Comparison of ENCODE assay signal across 21 cellular contexts in the genomic region with DNA sequence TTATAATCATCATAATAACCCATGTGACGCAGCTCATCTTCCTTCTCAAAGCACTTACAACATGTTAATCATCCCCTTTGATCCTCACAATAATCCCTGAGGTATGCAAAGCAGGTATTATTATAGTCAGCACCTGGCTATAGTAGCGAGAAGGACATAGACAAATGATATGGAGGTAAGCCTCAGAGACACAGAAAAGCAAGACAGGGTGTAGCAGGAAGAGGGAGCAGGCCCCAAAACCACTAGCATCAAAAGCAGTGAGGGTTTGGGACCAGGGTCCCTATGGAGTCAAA.
"Had no signal": no experiment of that assay in that cellular context is flagged by ENCODE, and none has a peak within 500 bp of the region (broad histone marks: within the 10 kb centered on the region; RNA-seq: fewer than 3 reads in every experiment).

No MANE protein-coding gene starts in this region.

- DNase-seq: activated CD4-positive, alpha-beta memory T cell treated with anti-CD3 and anti-CD28 coated beads, Interleukin-2, amount 10 ng/mL, durations not matched to agents 7 days and 5 days; activated CD4-positive, alpha-beta T cell treated with anti-CD3 and anti-CD28 coated beads, Interleukin-2, amount 10 ng/mL, durations not matched to agents 24 days and 14 days; activated CD8-positive, alpha-beta memory T cell treated with anti-CD3 and anti-CD28 coated beads, Interleukin-2, amount 10 ng/mL, durations not matched to agents 7 days and 5 days; activated gamma-delta T cell; activated naive CD4-positive, alpha-beta T cell treated with anti-CD3 and anti-CD28 coated beads, Interleukin-2, amount 50 U/mL, for 16 hours; activated naive CD8-positive, alpha-beta T cell treated with anti-CD3 and anti-CD28 coated beads, Interleukin-2, amount 50 U/mL, for 24 hours; activated T-cell treated with anti-CD3 and anti-CD28 coated beads for 4 hours; anterior cingulate cortex; effector CD4-positive, alpha-beta T cell; erythroblast; nucleus accumbens; stimulated activated CD4-positive, alpha-beta T cell treated with anti-CD3 and anti-CD28 coated beads, Interleukin-2, amount 100 ng/mL, for 48 hours; stimulated activated naive CD4-positive, alpha-beta T cell; upper lobe of left lung had no signal

- H3K27me3 Mint-ChIP-seq: activated CD4-positive, alpha-beta T cell treated with anti-CD3 and anti-CD28 coated beads, Interleukin-2, amount 10 ng/mL, durations not matched to agents 24 days and 14 days; activated naive CD8-positive, alpha-beta T cell treated with anti-CD3 and anti-CD28 coated beads, Interleukin-2, amount 50 U/mL, for 24 hours; natural killer cell treated with Interleukin-12 subunit alpha and Interleukin-12 subunit beta and Interleukin-15 and Interleukin-18, amount 100 ng/mL, for 72 hours had no signal

- FAIRE-seq: islet of Langerhans had no signal

- H3K36me3 Mint-ChIP-seq: activated CD8-positive, alpha-beta memory T cell treated with anti-CD3 and anti-CD28 coated beads, Interleukin-2, amount 10 ng/mL, durations not matched to agents 7 days and 5 days; memory B cell; natural killer cell treated with Interleukin-12 subunit alpha and Interleukin-12 subunit beta and Interleukin-15 and Interleukin-18, amount 100 ng/mL, for 72 hours had no signal

- H3K4me3 Mint-ChIP-seq: activated CD4-positive, alpha-beta memory T cell treated with anti-CD3 and anti-CD28 coated beads, Interleukin-2, amount 10 ng/mL, durations not matched to agents 7 days and 5 days; activated CD4-positive, alpha-beta T cell treated with anti-CD3 and anti-CD28 coated beads, Interleukin-2, amount 10 ng/mL, durations not matched to agents 24 days and 14 days; activated CD8-positive, alpha-beta memory T cell treated with anti-CD3 and anti-CD28 coated beads, Interleukin-2, amount 10 ng/mL, durations not matched to agents 7 days and 5 days; activated naive CD8-positive, alpha-beta T cell treated with anti-CD3 and anti-CD28 coated beads, Interleukin-2, amount 50 U/mL, for 24 hours; dendritic cell treated with granulocyte-macrophage colony-stimulating factor and Interleukin-4, amounts not matched to agents 40 ng/mL and 50 ng/mL, for 4 days; memory B cell; natural killer cell treated with Interleukin-12 subunit alpha and Interleukin-12 subunit beta and Interleukin-15 and Interleukin-18, amount 100 ng/mL, for 72 hours had no signal

- H3K36me3 ChIP-seq: gastroesophageal sphincter, upper lobe of left lung had no signal

- H3K27ac Mint-ChIP-seq: activated CD4-positive, alpha-beta memory T cell treated with anti-CD3 and anti-CD28 coated beads, Interleukin-2, amount 10 ng/mL, durations not matched to agents 7 days and 5 days; activated CD4-positive, alpha-beta T cell treated with anti-CD3 and anti-CD28 coated beads, Interleukin-2, amount 10 ng/mL, durations not matched to agents 24 days and 14 days; activated CD8-positive, alpha-beta memory T cell treated with anti-CD3 and anti-CD28 coated beads, Interleukin-2, amount 10 ng/mL, durations not matched to agents 7 days and 5 days; activated naive CD8-positive, alpha-beta T cell treated with anti-CD3 and anti-CD28 coated beads, Interleukin-2, amount 50 U/mL, for 24 hours; dendritic cell treated with granulocyte-macrophage colony-stimulating factor and Interleukin-4, amounts not matched to agents 40 ng/mL and 50 ng/mL, for 4 days; memory B cell; natural killer cell treated with Interleukin-12 subunit alpha and Interleukin-12 subunit beta and Interleukin-15 and Interleukin-18, amount 100 ng/mL, for 72 hours had no signal

- H3K9me3 ChIP-seq: body of pancreas, gastroesophageal sphincter, upper lobe of left lung had no signal

- H3K27ac ChIP-seq: body of pancreas, upper lobe of left lung had no signal

- H3K4me1 ChIP-seq: body of pancreas had no signal

- H3K4me3 ChIP-seq: body of pancreas, gastroesophageal sphincter, upper lobe of left lung had no signal

- H3K4me1 Mint-ChIP-seq: activated CD4-positive, alpha-beta memory T cell treated with anti-CD3 and anti-CD28 coated beads, Interleukin-2, amount 10 ng/mL, durations not matched to agents 7 days and 5 days; activated CD4-positive, alpha-beta T cell treated with anti-CD3 and anti-CD28 coated beads, Interleukin-2, amount 10 ng/mL, durations not matched to agents 24 days and 14 days; activated CD8-positive, alpha-beta memory T cell treated with anti-CD3 and anti-CD28 coated beads, Interleukin-2, amount 10 ng/mL, durations not matched to agents 7 days and 5 days; activated naive CD8-positive, alpha-beta T cell treated with anti-CD3 and anti-CD28 coated beads, Interleukin-2, amount 50 U/mL, for 24 hours; memory B cell had no signal

- H3K27me3 ChIP-seq: body of pancreas, gastroesophageal sphincter, upper lobe of left lung had no signal

- ATAC-seq: activated CD4-positive, CD25-positive, alpha-beta regulatory T cell treated with anti-CD3 and anti-CD28 coated beads, Interleukin-2, amount 50 U/mL, for 24 hours; activated CD8-positive, alpha-beta memory T cell treated with anti-CD3 and anti-CD28 coated beads, Interleukin-2, amount 10 ng/mL, durations not matched to agents 7 days and 5 days; activated naive CD8-positive, alpha-beta T cell treated with anti-CD3 and anti-CD28 coated beads, Interleukin-2, amount 50 U/mL, for 24 hours; natural killer cell treated with Interleukin-12 subunit alpha and Interleukin-12 subunit beta and Interleukin-15 and Interleukin-18, amount 100 ng/mL, for 72 hours had no signal

- H3K9me3 Mint-ChIP-seq: activated CD4-positive, alpha-beta memory T cell treated with anti-CD3 and anti-CD28 coated beads, Interleukin-2, amount 10 ng/mL, durations not matched to agents 7 days and 5 days; activated CD4-positive, alpha-beta T cell treated with anti-CD3 and anti-CD28 coated beads, Interleukin-2, amount 10 ng/mL, durations not matched to agents 24 days and 14 days; activated naive CD8-positive, alpha-beta T cell treated with anti-CD3 and anti-CD28 coated beads, Interleukin-2, amount 50 U/mL, for 24 hours; dendritic cell treated with granulocyte-macrophage colony-stimulating factor and Interleukin-4, amounts not matched to agents 40 ng/mL and 50 ng/mL, for 4 days; memory B cell; natural killer cell treated with Interleukin-12 subunit alpha and Interleukin-12 subunit beta and Interleukin-15 and Interleukin-18, amount 100 ng/mL, for 72 hours had no signal
